ENCODE assay signal across 17 cellular contexts in the genomic region with DNA sequence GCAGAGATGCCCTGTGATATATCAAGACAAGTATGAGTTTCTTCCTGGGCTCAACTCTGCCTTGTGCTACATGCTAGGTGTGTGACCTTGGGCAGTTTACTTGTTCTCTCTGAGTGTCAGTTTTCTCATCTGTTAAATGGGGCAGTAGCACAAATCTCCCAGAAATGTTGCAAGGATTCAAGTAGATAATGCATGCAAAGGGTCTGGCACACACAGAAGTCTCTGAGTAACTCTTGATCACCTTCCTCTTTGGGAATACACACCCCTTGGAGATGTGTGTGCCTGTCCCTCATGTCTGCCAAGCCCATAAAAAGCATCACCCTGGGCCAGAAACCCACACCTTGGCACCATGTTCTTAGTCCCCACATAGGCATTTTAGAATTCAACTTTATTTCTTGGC.
DNase-seq lines count a peak whose midpoint lies in the region; ATAC-seq and TF ChIP-seq lines count a peak whose summit lies in the region.
"Had no signal": no experiment of that assay in that cellular context is flagged by ENCODE, and none has a peak within 500 bp of the region (broad histone marks: within the 10 kb centered on the region; RNA-seq: fewer than 3 reads in every experiment).

No MANE protein-coding gene starts in this region.

- H3K27me3 Mint-ChIP-seq in T-helper 2 cell treated with Interferon-gamma antibody and Interleukin-4, amounts not matched to agents 5 μg/mL and 100 μg/mL, for 36 hours (ENCODE audit: low read depth): no peaks in the 10 kb centered on the region
- H3K27me3 Mint-ChIP-seq: activated CD4-positive, alpha-beta memory T cell treated with anti-CD3 and anti-CD28 coated beads for 36 hours; CD4-positive, CD25-positive, alpha-beta regulatory T cell had no signal

- no peaks in the 10 kb centered on the region for H3K9me3 Mint-ChIP-seq in T-helper 2 cell treated with Interferon-gamma antibody and Interleukin-4, amounts not matched to agents 5 μg/mL and 100 μg/mL, for 36 hours
- H3K9me3 Mint-ChIP-seq: activated CD4-positive, alpha-beta memory T cell treated with anti-CD3 and anti-CD28 coated beads for 36 hours; CD4-positive, CD25-positive, alpha-beta regulatory T cell had no signal

- ATAC-seq in heart right ventricle: no peak
- ATAC-seq in left ventricle myocardium superior: no peak
- no peak for ATAC-seq in GM18498 (IDR thresholded peaks at IDR 0.05; ENCODE audit: unreplicated experiment)

- H3K27ac ChIP-seq in heart right ventricle: peak overlapping the region in 9 of 10 donors; percentile 89 to 98 (median 92)
- peak overlapping the region; percentile 90 to 99 for H3K27ac ChIP-seq in coronary artery
- peak overlapping the region; percentile 99 for H3K27ac ChIP-seq in osteoblast (ENCODE audit: low read depth, low read length)
- peak overlapping the region; percentile 17 to 97 (median 84) for H3K27ac ChIP-seq in tibial nerve
- H3K27ac ChIP-seq: SK-N-MC had no signal

- H3K36me3 Mint-ChIP-seq in T-helper 2 cell treated with Interferon-gamma antibody and Interleukin-4, amounts not matched to agents 5 μg/mL and 100 μg/mL, for 36 hours (ENCODE audit: low read depth): no peaks in the 10 kb centered on the region
- H3K36me3 Mint-ChIP-seq: activated CD4-positive, alpha-beta memory T cell treated with anti-CD3 and anti-CD28 coated beads for 36 hours; CD4-positive, CD25-positive, alpha-beta regulatory T cell had no signal

- peaks cover 0 to 6% (median 0%) of the 10 kb centered on the region in 9 donors for H3K36me3 ChIP-seq in heart right ventricle
- peaks cover 16% of the 10 kb centered on the region for H3K36me3 ChIP-seq in osteoblast (ENCODE audit: insufficient read depth, low read length)
- no peaks in the 10 kb centered on the region for H3K36me3 ChIP-seq in tibial nerve
- H3K36me3 ChIP-seq: upper lobe of left lung had no signal

- intact Hi-C loops in heart right ventricle (cut with DNase I): loop anchor here in 2 of 10 donors (2.0 to 10.0 kb wide), 2 partner anchors 82 to 174 kb away; a partner anchor contains a TSS
- intact Hi-C loops in left ventricle myocardium superior (cut with micrococcal nuclease): loop anchor here (2.0 kb wide), 1 partner anchor 82 kb away; no protein-coding TSS in a partner anchor

- no peaks in the 10 kb centered on the region for H3K4me1 Mint-ChIP-seq in T-helper 2 cell treated with Interferon-gamma antibody and Interleukin-4, amounts not matched to agents 5 μg/mL and 100 μg/mL, for 36 hours (ENCODE audit: low read depth)

- peaks cover 72% of the 10 kb centered on the region for H3K79me2 ChIP-seq in osteoblast (ENCODE audit: insufficient read depth, low read length)

- TF ChIP-seq POLR2A in tibial nerve (IDR thresholded peaks at IDR 0.05): no peak

- no peak overlapping the region for H3K27ac Mint-ChIP-seq in T-helper 2 cell treated with Interferon-gamma antibody and Interleukin-4, amounts not matched to agents 5 μg/mL and 100 μg/mL, for 36 hours
- H3K27ac Mint-ChIP-seq: activated CD4-positive, alpha-beta memory T cell treated with anti-CD3 and anti-CD28 coated beads for 36 hours; CD4-positive, CD25-positive, alpha-beta regulatory T cell had no signal

- DNase-seq in heart right ventricle: no peak
- DNase-seq in left ventricle myocardium superior: no peak
- no peak for DNase-seq in coronary artery (ENCODE audit: low spot score)
- no peak for DNase-seq in osteoblast (ENCODE audit: insufficient read length, low spot score, missing footprints)
- no peak for DNase-seq in tibial nerve (ENCODE audit: low spot score in 2 of 2)
- DNase-seq in NCI-H1092 (lab: John Stamatoyannopoulos, UW): no peak
- no peak for DNase-seq in T-helper 2 cell treated with Interferon-gamma antibody and Interleukin-4, amounts not matched to agents 5 μg/mL and 100 μg/mL, for 36 hours (ENCODE audit: low spot score)
- DNase-seq: activated CD4-positive, alpha-beta memory T cell treated with anti-CD3 and anti-CD28 coated beads for 36 hours; CD4-positive, CD25-positive, alpha-beta regulatory T cell; DMS53; Karpas-422; NCI-H187; NCI-H526; stimulated activated CD4-positive, alpha-beta T cell treated with anti-CD3 and anti-CD28 coated beads, Interleukin-2, amount 100 ng/mL, for 24 hours; upper lobe of left lung had no signal

- TF ChIP-seq EP300 in tibial nerve (IDR thresholded peaks at IDR 0.05): no peak

- peaks cover 48 to 88% (median 73%) of the 10 kb centered on the region in 9 donors for H3K4me1 ChIP-seq in heart right ventricle
- peaks cover 87% of the 10 kb centered on the region for H3K4me1 ChIP-seq in osteoblast (ENCODE audit: insufficient read depth, low read length)
- H3K4me1 ChIP-seq in tibial nerve: peaks cover 0 to 71% (median 56%) of the 10 kb centered on the region in 4 donors

- no peaks in the 10 kb centered on the region for H3K9me3 ChIP-seq in heart right ventricle
- H3K9me3 ChIP-seq in osteoblast (ENCODE audit: low read depth, low read length): no peaks in the 10 kb centered on the region
- H3K9me3 ChIP-seq in tibial nerve: no peaks in the 10 kb centered on the region
- H3K9me3 ChIP-seq: upper lobe of left lung had no signal

- H2AFZ ChIP-seq in osteoblast (ENCODE audit: low read length): no peak overlapping the region

- no peak overlapping the region for H3K4me3 Mint-ChIP-seq in T-helper 2 cell treated with Interferon-gamma antibody and Interleukin-4, amounts not matched to agents 5 μg/mL and 100 μg/mL, for 36 hours
- H3K4me3 Mint-ChIP-seq: activated CD4-positive, alpha-beta memory T cell treated with anti-CD3 and anti-CD28 coated beads for 36 hours; CD4-positive, CD25-positive, alpha-beta regulatory T cell had no signal

- TF ChIP-seq CTCF in heart right ventricle (IDR thresholded peaks at IDR 0.05) (no peak), coronary artery (IDR thresholded peaks at IDR 0.05) (no peak), osteoblast (IDR thresholded peaks at IDR 0.05; ENCODE audit: extremely low read depth, low read depth, low read length) (no peak), tibial nerve (IDR thresholded peaks at IDR 0.05) (no peak)

- H3K4me3 ChIP-seq in heart right ventricle: no peak overlapping the region
- H3K4me3 ChIP-seq in coronary artery: no peak overlapping the region
- no peak overlapping the region for H3K4me3 ChIP-seq in osteoblast (ENCODE audit: insufficient read depth, low read length)
- H3K4me3 ChIP-seq in tibial nerve: no peak overlapping the region
- H3K4me3 ChIP-seq: SK-N-MC, upper lobe of left lung had no signal

- no peaks in the 10 kb centered on the region for H3K27me3 ChIP-seq in heart right ventricle
- H3K27me3 ChIP-seq in osteoblast (ENCODE audit: insufficient read depth, low read length): no peaks in the 10 kb centered on the region
- H3K27me3 ChIP-seq in tibial nerve: no peaks in the 10 kb centered on the region
- H3K27me3 ChIP-seq: upper lobe of left lung had no signal

- H3K4me2 ChIP-seq in osteoblast (ENCODE audit: insufficient read depth, low read length): no peak overlapping the region

- H4K20me1 ChIP-seq in osteoblast (ENCODE audit: insufficient read depth, low read length): peaks cover 14% of the 10 kb centered on the region
